ENCODE assay signal across 35 cellular contexts in genomic region chr12:52313461-52313860, GRCh38. TPM values are rescaled to one million over a fixed set of nuclear protein-coding genes. Genes with fewer than 3 reads are reported as not detected.
"Had no signal": no experiment of that assay in that cellular context is flagged by ENCODE, and none has a peak within 500 bp of the region (broad histone marks: within the 10 kb centered on the region; RNA-seq: fewer than 3 reads in every experiment).

No MANE protein-coding gene starts in this region.

- H3K27ac ChIP-seq: brain microvascular endothelial cell, PC-9, RWPE1, VCaP had no signal

- H3K4me3 Mint-ChIP-seq: activated B cell treated with CpG ODN at 0.5 μM for 24 hours; activated CD8-positive, alpha-beta T cell treated with anti-CD3 and anti-CD28 coated beads for 36 hours; activated naive CD4-positive, alpha-beta T cell treated with anti-CD3 and anti-CD28 coated beads for 36 hours; activated naive CD8-positive, alpha-beta T cell treated with anti-CD3 and anti-CD28 coated beads for 36 hours; activated T-cell treated with anti-CD3 and anti-CD28 coated beads, Interleukin-2, amount 50 U/mL, for 24 hours; IgD-negative memory B cell had no signal

- ATAC-seq: activated CD8-positive, alpha-beta T cell treated with anti-CD3 and anti-CD28 coated beads for 36 hours; Right ventricle myocardium inferior had no signal

- H2AFZ ChIP-seq: PC-9 had no signal

- DNase-seq: activated B cell treated with CpG ODN at 0.5 μM for 24 hours; activated CD4-positive, alpha-beta T cell treated with anti-CD3 and anti-CD28 coated beads for 48 hours; activated CD4-positive, alpha-beta T cell treated with anti-CD3 and anti-CD28 coated beads, Interleukin-2, amount 50 U/mL, for 4 hours; activated CD4-positive, CD25-positive, alpha-beta regulatory T cell treated with anti-CD3 and anti-CD28 coated beads, Interleukin-2, amount 50 U/mL, for 72 hours; activated CD8-positive, alpha-beta T cell treated with anti-CD3 and anti-CD28 coated beads for 36 hours; activated gamma-delta T cell treated with Interleukin-2 at 50 U/mL for 16 hours; activated naive CD4-positive, alpha-beta T cell treated with anti-CD3 and anti-CD28 coated beads for 36 hours; activated naive CD8-positive, alpha-beta T cell treated with anti-CD3 and anti-CD28 coated beads for 36 hours; activated T-cell treated with anti-CD3 and anti-CD28 coated beads, Interleukin-2, amount 50 U/mL, for 24 hours; amniotic stem cell; aorta; brain microvascular endothelial cell; central memory CD4-positive, alpha-beta T cell; Kasumi-1; KBM-7; MG63; MV-4-11; NCI-H1092; NCI-H1436 treated with DMSO at 0.1 percent for 48 hours; NCI-H1694 treated with DMSO at 0.1 percent for 48 hours; NCI-H2029; NCI-H345; NCI-H524 treated with DMSO at 0.1 percent for 48 hours; PC-9; SW 1271; T-helper 1 cell; T-helper 2 cell; T-helper 9 cell had no signal

- H3K27me3 ChIP-seq: MG63 had no signal

- H3K36me3 ChIP-seq: brain microvascular endothelial cell, MG63 had no signal

- H3K4me3 ChIP-seq: MG63, PC-9 had no signal

- H3K27ac Mint-ChIP-seq: activated B cell treated with CpG ODN at 0.5 μM for 24 hours; activated CD8-positive, alpha-beta T cell treated with anti-CD3 and anti-CD28 coated beads for 36 hours; activated naive CD4-positive, alpha-beta T cell treated with anti-CD3 and anti-CD28 coated beads for 36 hours; activated naive CD8-positive, alpha-beta T cell treated with anti-CD3 and anti-CD28 coated beads for 36 hours; activated T-cell treated with anti-CD3 and anti-CD28 coated beads, Interleukin-2, amount 50 U/mL, for 24 hours; activated T-helper 2 cell treated with anti-CD3 and anti-CD28 coated beads, Interferon-gamma antibody, Interleukin-2, Interleukin-4, amounts not matched to agents 10 μg/mL and 5 μg/mL and 100 μg/mL, durations not matched to agents 14 hours and 24 hours and 36 hours; IgD-negative memory B cell had no signal

- H3K9me3 ChIP-seq: MG63 had no signal

- H3K4me2 ChIP-seq: PC-9 had no signal

- H3K36me3 Mint-ChIP-seq: activated naive CD8-positive, alpha-beta T cell treated with anti-CD3 and anti-CD28 coated beads for 36 hours had no signal

- H3K9me3 Mint-ChIP-seq: activated B cell treated with CpG ODN at 0.5 μM for 24 hours; activated CD8-positive, alpha-beta T cell treated with anti-CD3 and anti-CD28 coated beads for 36 hours; activated naive CD4-positive, alpha-beta T cell treated with anti-CD3 and anti-CD28 coated beads for 36 hours; activated naive CD8-positive, alpha-beta T cell treated with anti-CD3 and anti-CD28 coated beads for 36 hours; activated T-cell treated with anti-CD3 and anti-CD28 coated beads, Interleukin-2, amount 50 U/mL, for 24 hours; activated T-helper 2 cell treated with anti-CD3 and anti-CD28 coated beads, Interferon-gamma antibody, Interleukin-2, Interleukin-4, amounts not matched to agents 10 μg/mL and 5 μg/mL and 100 μg/mL, durations not matched to agents 14 hours and 24 hours and 36 hours had no signal

RNA-seq across cellular contexts. Expression of gene KRT83, which starts 7.7 kb away (rescaled TPM):
- total RNA-seq: activated B cell treated with CpG ODN at 0.5 μM for 24 hours; activated CD8-positive, alpha-beta T cell treated with anti-CD3 and anti-CD28 coated beads for 36 hours; activated naive CD4-positive, alpha-beta T cell treated with anti-CD3 and anti-CD28 coated beads for 36 hours; activated naive CD8-positive, alpha-beta T cell treated with anti-CD3 and anti-CD28 coated beads for 36 hours; activated T-helper 2 cell treated with anti-CD3 and anti-CD28 coated beads, Interferon-gamma antibody, Interleukin-2, Interleukin-4, amounts not matched to agents 10 μg/mL and 5 μg/mL and 100 μg/mL, durations not matched to agents 14 hours and 24 hours and 36 hours; aorta; OCI-LY7; PC-9; Right ventricle myocardium inferior had no signal
- polyA plus RNA-seq: aorta, IgD-negative memory B cell had no signal

RNA-seq across cellular contexts. Expression of gene KRT81, which starts 22.1 kb away (rescaled TPM):
- total RNA-seq: activated B cell treated with CpG ODN at 0.5 μM for 24 hours; activated CD8-positive, alpha-beta T cell treated with anti-CD3 and anti-CD28 coated beads for 36 hours; activated naive CD4-positive, alpha-beta T cell treated with anti-CD3 and anti-CD28 coated beads for 36 hours; activated naive CD8-positive, alpha-beta T cell treated with anti-CD3 and anti-CD28 coated beads for 36 hours; activated T-helper 2 cell treated with anti-CD3 and anti-CD28 coated beads, Interferon-gamma antibody, Interleukin-2, Interleukin-4, amounts not matched to agents 10 μg/mL and 5 μg/mL and 100 μg/mL, durations not matched to agents 14 hours and 24 hours and 36 hours; OCI-LY7; Right ventricle myocardium inferior had no signal
- polyA plus RNA-seq: IgD-negative memory B cell had no signal

RNA-seq across cellular contexts. Expression of gene KRT86, which starts 39.0 kb away (rescaled TPM):
- total RNA-seq: activated B cell treated with CpG ODN at 0.5 μM for 24 hours; activated CD8-positive, alpha-beta T cell treated with anti-CD3 and anti-CD28 coated beads for 36 hours; activated naive CD8-positive, alpha-beta T cell treated with anti-CD3 and anti-CD28 coated beads for 36 hours; OCI-LY7; Right ventricle myocardium inferior had no signal
- polyA plus RNA-seq: IgD-negative memory B cell had no signal

RNA-seq across cellular contexts. Expression of gene KRT85, which starts 53.8 kb away (rescaled TPM):
- total RNA-seq: activated B cell treated with CpG ODN at 0.5 μM for 24 hours; activated CD8-positive, alpha-beta T cell treated with anti-CD3 and anti-CD28 coated beads for 36 hours; activated naive CD4-positive, alpha-beta T cell treated with anti-CD3 and anti-CD28 coated beads for 36 hours; activated naive CD8-positive, alpha-beta T cell treated with anti-CD3 and anti-CD28 coated beads for 36 hours; activated T-helper 2 cell treated with anti-CD3 and anti-CD28 coated beads, Interferon-gamma antibody, Interleukin-2, Interleukin-4, amounts not matched to agents 10 μg/mL and 5 μg/mL and 100 μg/mL, durations not matched to agents 14 hours and 24 hours and 36 hours; aorta; NCI-H460; OCI-LY7; PC-9; Right ventricle myocardium inferior had no signal
- polyA plus RNA-seq: aorta, IgD-negative memory B cell had no signal
